Comparison of ENCODE assay signal across 8 cellular contexts in genomic region chr6:85643530-85644373, GRCh38. TPM values are rescaled to one million over a fixed set of nuclear protein-coding genes. Genes with fewer than 3 reads are reported as not detected.
DNase-seq lines count a peak whose midpoint lies in the region; ATAC-seq and TF ChIP-seq lines count a peak whose summit lies in the region.

No MANE protein-coding gene starts in this region.

- in situ Hi-C loops in brain microvascular endothelial cell (cut with HindIII; ENCODE audit: low pct_ligation_motif_present, low sequenced_read_pairs) = no loop called here

- DNase-seq in NK-92 treated with Interleukin-12 subunit alpha and Interleukin-12 subunit beta, amount 100 ng/mL, for 24 hours (lab: John Stamatoyannopoulos, UW) = peak; percentile 88
- DNase-seq in NK-92 (lab: John Stamatoyannopoulos, UW; ENCODE audit: unreplicated experiment) = no peak
- peak; percentile 87 for DNase-seq in NCI-H2029 (lab: John Stamatoyannopoulos, UW)
- peak; percentile 89 for DNase-seq in T1000 (lab: John Stamatoyannopoulos, UW)
- DNase-seq in brain microvascular endothelial cell = peak; percentile 86

- H3K27ac ChIP-seq in brain microvascular endothelial cell = peak overlapping the region; percentile 99

- H3K9ac ChIP-seq in skeletal muscle satellite cell (ENCODE audit: low read depth, low read length) = peak overlapping the region; percentile 98

- H3K4me3 ChIP-seq in brain microvascular endothelial cell (ENCODE audit: low read depth, low read length) (peak overlapping the region; percentile 71), iPS-18c (ENCODE audit: insufficient read depth, low read depth, low read length) (peak overlapping the region; percentile 82), skeletal muscle satellite cell (ENCODE audit: low read length) (peak overlapping the region; percentile 85)

- TF ChIP-seq CTCF in brain microvascular endothelial cell (IDR thresholded peaks at IDR 0.05; ENCODE audit: low read depth, low read length, missing control alignments) = no peak

- H3K4me2 ChIP-seq in skeletal muscle satellite cell (ENCODE audit: low read length) = peak overlapping the region; percentile 85

- H3K36me3 ChIP-seq in brain microvascular endothelial cell (replicated peaks) (peaks cover 17% of the 10 kb centered on the region), skeletal muscle satellite cell (ENCODE audit: insufficient read depth, low read length) (peaks cover 31% of the 10 kb centered on the region)

- H3K27me3 ChIP-seq in brain microvascular endothelial cell (replicated peaks) (no peaks in the 10 kb centered on the region), skeletal muscle satellite cell (ENCODE audit: control insufficient read depth, insufficient read depth, low read length) (no peaks in the 10 kb centered on the region)

- ATAC-seq in HG03025 (IDR thresholded peaks at IDR 0.05; ENCODE audit: low FRiP score, unreplicated experiment) = peak; percentile 58

- H3K9me3 ChIP-seq in iPS-18c (ENCODE audit: control insufficient read depth, insufficient read depth, low read length) (no peaks in the 10 kb centered on the region), skeletal muscle satellite cell (replicated peaks; ENCODE audit: low read length) (no peaks in the 10 kb centered on the region)

- H3K4me1 ChIP-seq in skeletal muscle satellite cell (ENCODE audit: control insufficient read depth, insufficient read depth, low read length) = peaks cover 31% of the 10 kb centered on the region

RNA-seq across cellular contexts. Expression of gene SYNCRIP, which starts 1.1 kb away (rescaled TPM):
- total RNA-seq in skeletal muscle satellite cell (2012; rRNA removed) = 68.8 and 76.6 TPM in 2 replicates

RNA-seq across cellular contexts. Expression of gene SNX14, which starts 50.1 kb away (rescaled TPM):
- 71.0 and 91.8 TPM in 2 replicates for total RNA-seq in skeletal muscle satellite cell (2012; rRNA removed)
